ENCODE assay signal across 8 cellular contexts in the genomic region with DNA sequence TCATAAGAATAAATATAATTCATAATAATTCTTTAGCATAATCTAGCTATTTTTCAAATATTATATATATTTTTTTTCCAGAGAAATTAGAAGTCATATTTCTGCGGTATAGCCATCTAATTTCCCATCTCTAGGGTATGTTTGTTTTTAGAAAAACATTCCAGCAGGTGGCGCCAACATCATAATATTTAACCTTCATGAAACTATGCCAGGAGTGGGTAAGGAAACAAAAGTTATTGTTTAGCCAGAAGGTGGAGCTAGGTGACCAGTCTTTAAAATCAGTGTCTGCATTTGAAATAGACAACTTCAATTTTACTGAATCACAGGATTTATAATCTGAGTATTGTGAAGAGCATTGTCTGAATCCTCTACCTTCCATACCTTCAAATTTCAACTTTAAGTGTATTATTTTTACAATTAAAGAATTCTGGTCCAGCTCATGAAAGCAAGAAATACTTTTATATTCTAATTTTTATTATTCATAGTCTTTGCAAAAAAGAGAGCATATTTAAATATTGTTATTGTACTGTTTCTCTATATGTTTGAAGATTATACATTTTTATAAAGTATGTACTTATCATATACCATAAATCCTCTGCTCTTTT. TPM values are rescaled to one million over a fixed set of nuclear protein-coding genes. Genes with fewer than 3 reads are reported as not detected.
DNase-seq lines count a peak whose midpoint lies in the region; ATAC-seq lines count a peak whose summit lies in the region.

No MANE protein-coding gene starts in this region.

- peak; percentile 98 for ATAC-seq in HG02678 (IDR thresholded peaks at IDR 0.05; ENCODE audit: unreplicated experiment)

- in situ Hi-C loops in SK-MEL-5 (cut with HindIII; ENCODE audit: low pct_unique_long_range_greater_than_20kb, low sequenced_read_pairs), result no loop called here

- DNase-seq in NK-92 treated with Interleukin-12 subunit alpha and Interleukin-12 subunit beta, amount 100 ng/mL, for 24 hours (lab: John Stamatoyannopoulos, UW), result peak; percentile 19
- DNase-seq in NK-92 (lab: John Stamatoyannopoulos, UW; ENCODE audit: unreplicated experiment), result no peak
- DNase-seq in NCI-H1048 (lab: John Stamatoyannopoulos, UW), result peak; percentile 61
- DNase-seq in SK-MEL-5 (ENCODE audit: low read depth, low spot score), result peak; percentile 88
- DNase-seq in activated naive CD4-positive, alpha-beta T cell treated with Interleukin-2 at 50 U/mL for 16 hours, result peak; percentile 44
- DNase-seq in glomerular visceral epithelial cell (ENCODE audit: extremely low spot score), result peak; percentile 78
- peak; percentile 72 for DNase-seq in putamen (ENCODE audit: low spot score)

RNA-seq across cellular contexts. Expression of a gene that starts 15.7 kb away (rescaled TPM):
- not detected in 2 replicates for total RNA-seq in SK-MEL-5 (2014; rRNA removed; shearing (Covaris generic))
- polyA plus RNA-seq in SK-MEL-5 (2015; cell fraction: cytosol; rRNA removed), result not detected in 2 replicates
- polyA plus RNA-seq in SK-MEL-5 (2015; cell fraction: nucleus; rRNA removed), result not detected in 2 replicates

RNA-seq across cellular contexts. Expression of a gene that starts 46.4 kb away (rescaled TPM):
- 34.8 and 37.3 TPM in 2 replicates for total RNA-seq in SK-MEL-5 (2014; rRNA removed; shearing (Covaris generic))
- polyA plus RNA-seq in SK-MEL-5 (2015; cell fraction: cytosol; rRNA removed), result 12.5 and 13.2 TPM in 2 replicates
- 5.1 and 7.1 TPM in 2 replicates for polyA plus RNA-seq in SK-MEL-5 (2015; cell fraction: nucleus; rRNA removed)
